ENCODE assay signal across 2 cellular contexts in genomic region chr10:69215405-69216176, GRCh38.
TF ChIP-seq lines count a peak whose summit lies in the region.

No MANE protein-coding gene starts in this region.

TF ChIP-seq in HEK293, 187 proteins besides CTCF, POLR2A, EP300 and RAD21 (continues in another document):
- TF ChIP-seq PRDM6 (tag by site-specific recombination; IDR thresholded peaks at IDR 0.05), result 0 out of 2 replicates have a peak, but pooled peaks have one; percentile 37
- no peak for TF ChIP-seq ZNF624 (tag by site-specific recombination; IDR thresholded peaks at IDR 0.05)
- no peak for TF ChIP-seq SP3 (tag by site-specific recombination; IDR thresholded peaks at IDR 0.05)
- TF ChIP-seq TRIM28 (IDR thresholded peaks at IDR 0.05; ENCODE audit: borderline replicate concordance, low read length), result no peak; the same call in 1 of the 2 replicates
- no peak for TF ChIP-seq ATF2 (tag by site-specific recombination; IDR thresholded peaks at IDR 0.05; ENCODE audit: low read depth)
- TF ChIP-seq ZNF548 (tag by site-specific recombination; IDR thresholded peaks at IDR 0.05), result no peak
- TF ChIP-seq ZNF266 (tag by site-specific recombination; IDR thresholded peaks at IDR 0.05; ENCODE audit: low read depth), result no peak
- TF ChIP-seq ZNF121 (tag by site-specific recombination; IDR thresholded peaks at IDR 0.05), result no peak
- TF ChIP-seq ZXDB (tag by site-specific recombination; IDR thresholded peaks at IDR 0.05), result no peak
- no peak for TF ChIP-seq SALL2 (tag by site-specific recombination; IDR thresholded peaks at IDR 0.05; ENCODE audit: borderline replicate concordance)
- TF ChIP-seq ZNF514 (tag by site-specific recombination; IDR thresholded peaks at IDR 0.05), result no peak
- peak; percentile 71 for TF ChIP-seq OSR2 (tag by site-specific recombination; IDR thresholded peaks at IDR 0.05)
- TF ChIP-seq ZNF518A (tag by site-specific recombination; conservative IDR thresholded peaks at IDR 0.05; ENCODE audit: low read depth), result peak; percentile 40; the same call in 1 of the 2 replicates
- no peak for TF ChIP-seq ZFP37 (tag by site-specific recombination; IDR thresholded peaks at IDR 0.05)
- no peak for TF ChIP-seq PBX3 (CRISPR knock-in tag; IDR thresholded peaks at IDR 0.05)
- TF ChIP-seq ZNF335 (tag by site-specific recombination; conservative IDR thresholded peaks at IDR 0.05), result 0 out of 2 replicates have a peak, but pooled peaks have one; percentile 29
- TF ChIP-seq KLF8 (tag by site-specific recombination; IDR thresholded peaks at IDR 0.05), result no peak

TF ChIP-seq in WTC11, 78 proteins besides CTCF, POLR2A, EP300 and RAD21 (continued from another document):
- no peak for TF ChIP-seq PRDM15 (CRISPR knock-in tag; IDR thresholded peaks at IDR 0.05)
- no peak for TF ChIP-seq CREM (CRISPR knock-in tag; IDR thresholded peaks at IDR 0.05)
- no peak for TF ChIP-seq JAZF1 (CRISPR knock-in tag; IDR thresholded peaks at IDR 0.05)
- TF ChIP-seq MYBL2 (CRISPR knock-in tag; IDR thresholded peaks at IDR 0.05), result no peak
TF ChIP-seq in WTC11: peak in this region for 0.
